Comparison of ENCODE assay signal across 8 cellular contexts in genomic region chr19:58326914-58327726, GRCh38.
DNase-seq lines count a peak whose midpoint lies in the region; ATAC-seq, FAIRE-seq and TF ChIP-seq lines count a peak whose summit lies in the region.

Gene ZSCAN22 (plus strand): TSS chr19:58326994. CDS start chr19:58334803, 7,809 bp downstream.

- peaks cover 2% of the 10 kb centered on the region for H3K36me3 Mint-ChIP-seq in T-helper 2 cell treated with Interferon-gamma antibody and Interleukin-4, amounts not matched to agents 5 μg/mL and 100 μg/mL, for 36 hours (ENCODE audit: low read depth)

- DNase-seq in GM18507 (ENCODE audit: extremely low spot score, insufficient read length, low read depth) (peak; percentile 92), NCI-H187 (lab: John Stamatoyannopoulos, UW) (peak; percentile 90 to 95), astrocyte of the cerebellum (ENCODE audit: low read depth) (peak; percentile 92), hippocampal formation (lab: John Stamatoyannopoulos, UW) (peak; percentile 95 to 97), retina (peak; percentile 99), cortex of kidney (lab: John Stamatoyannopoulos, UW) (no peak)
- peak; percentile 93 for DNase-seq in T-helper 2 cell treated with Interferon-gamma antibody and Interleukin-4, amounts not matched to agents 5 μg/mL and 100 μg/mL, for 36 hours (ENCODE audit: low spot score)

- H3K27ac Mint-ChIP-seq in T-helper 2 cell treated with Interferon-gamma antibody and Interleukin-4, amounts not matched to agents 5 μg/mL and 100 μg/mL, for 36 hours = no peak within 1 kb of the TSS

- TF ChIP-seq CTCF in astrocyte of the cerebellum (IDR thresholded peaks at IDR 0.05; ENCODE audit: low read depth, low read length, missing control alignments) = no peak

- peak; percentile 87 for ATAC-seq in HG02943 (IDR thresholded peaks at IDR 0.05; ENCODE audit: low read depth, unreplicated experiment)

- H3K4me3 Mint-ChIP-seq in T-helper 2 cell treated with Interferon-gamma antibody and Interleukin-4, amounts not matched to agents 5 μg/mL and 100 μg/mL, for 36 hours = no peak within 1 kb of the TSS

- peaks cover 9% of the 10 kb centered on the region for H3K4me1 Mint-ChIP-seq in T-helper 2 cell treated with Interferon-gamma antibody and Interleukin-4, amounts not matched to agents 5 μg/mL and 100 μg/mL, for 36 hours (ENCODE audit: low read depth)

- in situ Hi-C loops in astrocyte of the cerebellum (cut with HindIII; ENCODE audit: low sequenced_read_pairs) = no loop called here

- H3K27me3 Mint-ChIP-seq in T-helper 2 cell treated with Interferon-gamma antibody and Interleukin-4, amounts not matched to agents 5 μg/mL and 100 μg/mL, for 36 hours (ENCODE audit: low read depth) = no peaks in the 10 kb centered on the region

- no peaks in the 10 kb centered on the region for H3K9me3 Mint-ChIP-seq in T-helper 2 cell treated with Interferon-gamma antibody and Interleukin-4, amounts not matched to agents 5 μg/mL and 100 μg/mL, for 36 hours

- H3K4me3 ChIP-seq in astrocyte of the cerebellum (ENCODE audit: low read depth, low read length) = peak within 1 kb of the TSS; percentile 93

- FAIRE-seq in GM18507 (lab: Jason Lieb, UNC) = peak; percentile 81
